8 cellular contexts compared by ENCODE assay signal in genomic region chr16:84504420-84505248, GRCh38. TPM values are rescaled to one million over a fixed set of nuclear protein-coding genes. Genes with fewer than 3 reads are reported as not detected.
A peak's percentile ranks its signal among the peaks of the same experiment; 100 is the strongest.
DNase-seq lines count a peak whose midpoint lies in the region; ATAC-seq and TF ChIP-seq lines count a peak whose summit lies in the region.

TSS of gene MEAK7 (minus strand) at chr16:84504659. CDS start at chr16:84498086, 6,573 bp downstream.

- H3K27ac Mint-ChIP-seq in CD4-positive, alpha-beta memory T cell = peak within 1 kb of the TSS; percentile 80 to 92 (median 88)

- H3K4me1 ChIP-seq in CD4-positive, alpha-beta memory T cell (ENCODE audit: insufficient read depth, low read length) = peaks cover 55% of the 10 kb centered on the region
- H3K4me1 ChIP-seq in PC-3 (ENCODE audit: insufficient read depth, low read length) = peaks cover 61% of the 10 kb centered on the region
- peaks cover 19 to 29% of the 10 kb centered on the region in 2 donors for H3K4me1 ChIP-seq in mucosa of rectum (ENCODE audit: control insufficient read depth in 2 of 2, insufficient read depth in 2 of 2, low read length in 2 of 2)

- TF ChIP-seq CTCF in PC-3 (conservative IDR thresholded peaks at IDR 0.05; ENCODE audit: low read depth, low read length) = no peak
- no peak for TF ChIP-seq CTCF in epithelial cell of proximal tubule (conservative IDR thresholded peaks at IDR 0.05; ENCODE audit: low read depth, low read length)

- H3K9me2 ChIP-seq in PC-3 (replicated peaks; ENCODE audit: low read length) = no peaks in the 10 kb centered on the region

- ATAC-seq in GM19395 (IDR thresholded peaks at IDR 0.05; ENCODE audit: unreplicated experiment) (peak; percentile 95), HG03565 (IDR thresholded peaks at IDR 0.05; ENCODE audit: unreplicated experiment) (peak; percentile 93), PC-3 (peak; percentile 74)

- CTCF ChIA-PET in CD4-positive, alpha-beta memory T cell (lab: Charles Lee; ENCODE audit: partially characterized antibody) = interaction anchor here (0.7 to 14.7 kb wide), 15 partner anchors 9 to 235 kb away, joined by 3 to 358 read pairs (median 12); partner anchors contain the start of gene COTL1
- CTCF ChIA-PET in PC-3 (lab: Charles Lee) = no interaction called here

- H3K9me3 ChIP-seq in CD4-positive, alpha-beta memory T cell (ENCODE audit: control insufficient read depth in 1 of 2, low read length in 2 of 2) = no peaks in the 10 kb centered on the region
- H3K9me3 ChIP-seq in PC-3 (ENCODE audit: low read length) (no peaks in the 10 kb centered on the region), mucosa of rectum (ENCODE audit: control insufficient read depth in 2 of 2, low read length in 2 of 2) (no peaks in the 10 kb centered on the region)

- H2AFZ ChIP-seq in PC-3 (ENCODE audit: low read length) = peak within 1 kb of the TSS; percentile 71; the same call in 1 of the 2 replicates

- intact Hi-C loops in CD4-positive, alpha-beta memory T cell (cut with micrococcal nuclease) = loop anchor here (1.0 to 5.0 kb wide), 3 partner anchors 196 to 523 kb away; partner anchors contain the start of gene KIAA0513
- intact Hi-C loops in PC-3 (cut with micrococcal nuclease) = no loop called here

- no peaks in the 10 kb centered on the region for H3K27me3 Mint-ChIP-seq in CD4-positive, alpha-beta memory T cell

- no peaks in the 10 kb centered on the region for H3K9me3 Mint-ChIP-seq in CD4-positive, alpha-beta memory T cell

- peaks cover 33 to 56% (median 44%) of the 10 kb centered on the region in 4 donors for H3K4me1 Mint-ChIP-seq in CD4-positive, alpha-beta memory T cell

- peaks cover 38% of the 10 kb centered on the region for H3K79me2 ChIP-seq in PC-3 (ENCODE audit: low read length)

- BruUV-seq in PC-3 (replicated peaks; lab: Mats Ljungman, UMichigan) = TSS peak; percentile 18

- H3F3A ChIP-seq in PC-3 (ENCODE audit: low read length, unreplicated experiment) = peaks cover 8% of the 10 kb centered on the region

- no peaks in the 10 kb centered on the region for H4K20me1 ChIP-seq in PC-3 (ENCODE audit: low read length)

- H3K4me3 Mint-ChIP-seq in CD4-positive, alpha-beta memory T cell = peak within 1 kb of the TSS; percentile 87 to 94 (median 91)

- peaks cover 0 to 8% of the 10 kb centered on the region in 2 donors for H3K36me3 Mint-ChIP-seq in CD4-positive, alpha-beta memory T cell

- peak; percentile 95 to 98 (median 96) for DNase-seq in CD4-positive, alpha-beta memory T cell
- peak; percentile 98 for DNase-seq in PC-3
- peak; percentile 97 for DNase-seq in activated T-cell treated with anti-CD3 and anti-CD28 coated beads, Interleukin-2, amount 50 U/mL, for 1 hour
- peak; percentile 67 for DNase-seq in epithelial cell of proximal tubule (ENCODE audit: low read depth)
- DNase-seq in stimulated activated CD8-positive, alpha-beta memory T cell treated with anti-CD3 and anti-CD28 coated beads, Interleukin-4, amount 100 ng/mL, for 48 hours = peak; percentile 99

- H3K4me3 ChIP-seq in CD4-positive, alpha-beta memory T cell (ENCODE audit: low read length in 2 of 2) = peak within 1 kb of the TSS; percentile 84 to 85
- H3K4me3 ChIP-seq in PC-3 (ENCODE audit: low read length) (peak within 1 kb of the TSS; percentile 78), epithelial cell of proximal tubule (ENCODE audit: low read depth, low read length) (peak within 1 kb of the TSS; percentile 93), mucosa of rectum (ENCODE audit: low read length in 2 of 2) (peak within 1 kb of the TSS; percentile 89 to 97)

- H3K4me2 ChIP-seq in PC-3 (ENCODE audit: low read length) = peak within 1 kb of the TSS; percentile 94

- no peaks in the 10 kb centered on the region for H3K27me3 ChIP-seq in CD4-positive, alpha-beta memory T cell (ENCODE audit: insufficient read depth, low read length)
- no peaks in the 10 kb centered on the region for H3K27me3 ChIP-seq in PC-3 (ENCODE audit: low read length)
- no peaks in the 10 kb centered on the region for H3K27me3 ChIP-seq in mucosa of rectum (ENCODE audit: control insufficient read depth in 2 of 2, insufficient read depth in 2 of 2, low read length in 2 of 2)

- POLR2A ChIA-PET in CD4-positive, alpha-beta memory T cell (lab: Charles Lee; ENCODE audit: partially characterized antibody) = interaction anchor here (0.7 to 5.6 kb wide), 17 partner anchors 8 to 388 kb away, joined by 3 to 56 read pairs (median 4); partner anchors contain the start of genes COTL1, KLHL36 and MBTPS1
- POLR2A ChIA-PET in PC-3 (lab: Charles Lee; ENCODE audit: unreplicated experiment) = interaction anchor here (0.5 kb wide), 1 partner anchor 206 kb away, joined by 6 read pairs; no protein-coding TSS in a partner anchor

- H3K36me3 ChIP-seq in CD4-positive, alpha-beta memory T cell (ENCODE audit: insufficient read depth, low read length) = no peaks in the 10 kb centered on the region
- peaks cover 6% of the 10 kb centered on the region; the same call in 1 of the 2 replicates for H3K36me3 ChIP-seq in PC-3 (ENCODE audit: low read depth, low read length)
- H3K36me3 ChIP-seq in mucosa of rectum (ENCODE audit: control insufficient read depth in 2 of 2, insufficient read depth in 2 of 2, low read length in 2 of 2) = peaks cover 0 to 2% of the 10 kb centered on the region in 2 donors

- H3K9ac ChIP-seq in PC-3 (ENCODE audit: low read length) = peak within 1 kb of the TSS; percentile 88
- H3K9ac ChIP-seq in mucosa of rectum (ENCODE audit: low read depth in 1 of 2, low read length in 2 of 2) = peak within 1 kb of the TSS; percentile 86 to 93

- H3K27ac ChIP-seq in CD4-positive, alpha-beta memory T cell (ENCODE audit: low read depth, low read length) = peak within 1 kb of the TSS; percentile 74
- H3K27ac ChIP-seq in PC-3 (ENCODE audit: low read length) = peak within 1 kb of the TSS; percentile 100
- peak within 1 kb of the TSS; percentile 68 to 79 for H3K27ac ChIP-seq in mucosa of rectum (ENCODE audit: low read depth in 2 of 2, low read length in 2 of 2)

RNA-seq across cellular contexts. Expression of gene MEAK7, which starts in this region (rescaled TPM):
- 10 to 100 TPM; 13.6 to 16.8 TPM for total RNA-seq in CD4-positive, alpha-beta memory T cell
- polyA plus RNA-seq in CD4-positive, alpha-beta memory T cell = 1 to 10 TPM; 3.3 to 8.6 TPM
- total RNA-seq in PC-3 (2014; rRNA removed) (19.2 and 22.5 TPM in 2 replicates), epithelial cell of proximal tubule (22.4 and 23.1 TPM in 2 replicates)

Comparison
In these comparisons a context has a peak if more than half of its experiments do, and no peak if none do; other contexts are left out.
1. Peak in every context shown above with its lines: DNase-seq, ATAC-seq, H3K4me3 ChIP-seq and H3K27ac ChIP-seq.